Comparison of ENCODE assay signal across 1 cellular context in the genomic region with DNA sequence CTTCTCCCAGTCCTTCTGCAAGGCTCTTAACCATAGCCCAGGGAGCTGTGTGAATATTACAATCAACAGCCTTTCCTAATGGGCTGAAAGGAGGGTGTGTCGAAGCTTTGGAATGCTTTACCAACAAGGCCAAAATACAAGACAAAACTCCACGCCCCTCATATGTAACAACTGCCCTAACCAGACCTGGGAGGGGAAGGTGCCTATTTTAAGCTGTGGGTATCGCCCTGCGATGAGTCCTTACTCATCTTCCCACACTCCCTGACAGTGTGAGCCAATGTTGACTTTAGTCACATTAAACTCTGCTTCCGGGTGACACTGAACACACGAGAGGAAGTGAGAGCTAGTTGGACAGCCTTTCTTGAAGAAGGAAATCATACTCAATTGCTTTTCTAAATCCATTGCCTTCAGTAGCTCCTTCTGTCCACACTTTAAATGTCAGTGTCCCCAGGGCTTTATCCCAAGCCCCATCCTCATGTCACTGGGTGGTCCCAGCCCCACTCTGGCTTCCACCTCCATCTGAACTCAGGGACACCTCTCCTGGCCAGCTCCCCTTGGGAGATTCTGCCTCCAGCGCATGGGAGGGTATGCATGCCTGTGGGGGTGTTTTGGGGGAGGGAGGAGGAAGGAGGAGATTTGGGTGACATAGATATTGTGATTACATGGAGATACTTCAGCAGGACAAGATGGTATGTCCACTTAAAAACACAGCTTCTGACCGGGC.
A peak's percentile ranks its signal among the peaks of the same experiment; 100 is the strongest.
TF ChIP-seq lines count a peak whose summit lies in the region.

No MANE protein-coding gene starts in this region.

TF ChIP-seq in HepG2, 621 proteins besides CTCF, POLR2A, EP300 and RAD21 (continued from another document and continues in another):
- TF ChIP-seq KIAA2018 (CRISPR knock-in tag; IDR thresholded peaks at IDR 0.05; ENCODE audit: borderline replicate concordance), result no peak
- TF ChIP-seq CCAR2 (optimal IDR thresholded peaks at IDR 0.05; ENCODE audit: low read depth, low read length), result no peak
- 0 out of 2 replicates have a peak, but pooled peaks have one; percentile 39 for TF ChIP-seq THAP11 (CRISPR knock-in tag; IDR thresholded peaks at IDR 0.05)
- no peak for TF ChIP-seq TEAD2 (CRISPR knock-in tag; IDR thresholded peaks at IDR 0.05)
- no peak for TF ChIP-seq ZFP90 (CRISPR knock-in tag; IDR thresholded peaks at IDR 0.05; ENCODE audit: borderline replicate concordance)
- no peak for TF ChIP-seq MIER2 (CRISPR knock-in tag; IDR thresholded peaks at IDR 0.05)
- no peak for TF ChIP-seq RBM39 (IDR thresholded peaks at IDR 0.05; ENCODE audit: low read depth, low read length, poor library complexity, severe bottlenecking)
- no peak for TF ChIP-seq MXI1 (IDR thresholded peaks at IDR 0.05; ENCODE audit: borderline replicate concordance, low read depth, low read length)
- TF ChIP-seq ZNF678 (CRISPR knock-in tag; IDR thresholded peaks at IDR 0.05), result no peak
- TF ChIP-seq NBN (conservative IDR thresholded peaks at IDR 0.05), result no peak
- no peak for TF ChIP-seq ZNF7 (CRISPR knock-in tag; IDR thresholded peaks at IDR 0.05)
- TF ChIP-seq MTA3 (CRISPR knock-in tag; IDR thresholded peaks at IDR 0.05), result no peak
- no peak for TF ChIP-seq ZNF468 (CRISPR knock-in tag; IDR thresholded peaks at IDR 0.05)
- no peak for TF ChIP-seq ZNF772 (CRISPR knock-in tag; IDR thresholded peaks at IDR 0.05)
- TF ChIP-seq ZMYM3 (CRISPR knock-in tag; IDR thresholded peaks at IDR 0.05), result no peak
- TF ChIP-seq GLI4 (CRISPR knock-in tag; IDR thresholded peaks at IDR 0.05; ENCODE audit: borderline replicate concordance), result no peak
- TF ChIP-seq ZNF563 (CRISPR knock-in tag; IDR thresholded peaks at IDR 0.05), result no peak
- TF ChIP-seq, protein P1, sequence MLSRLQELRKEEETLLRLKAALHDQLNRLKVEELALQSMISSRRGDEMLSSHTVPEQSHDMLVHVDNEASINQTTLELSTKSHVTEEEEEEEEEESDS (CRISPR knock-in tag; IDR thresholded peaks at IDR 0.05; ENCODE audit: borderline replicate concordance), result no peak
- TF ChIP-seq SMARCC2 (IDR thresholded peaks at IDR 0.05), result no peak
- TF ChIP-seq ZFX (CRISPR knock-in tag; IDR thresholded peaks at IDR 0.05; ENCODE audit: low read depth), result no peak
- no peak for TF ChIP-seq ZFP37 (CRISPR knock-in tag; IDR thresholded peaks at IDR 0.05; ENCODE audit: borderline replicate concordance)
- TF ChIP-seq, protein P2, sequence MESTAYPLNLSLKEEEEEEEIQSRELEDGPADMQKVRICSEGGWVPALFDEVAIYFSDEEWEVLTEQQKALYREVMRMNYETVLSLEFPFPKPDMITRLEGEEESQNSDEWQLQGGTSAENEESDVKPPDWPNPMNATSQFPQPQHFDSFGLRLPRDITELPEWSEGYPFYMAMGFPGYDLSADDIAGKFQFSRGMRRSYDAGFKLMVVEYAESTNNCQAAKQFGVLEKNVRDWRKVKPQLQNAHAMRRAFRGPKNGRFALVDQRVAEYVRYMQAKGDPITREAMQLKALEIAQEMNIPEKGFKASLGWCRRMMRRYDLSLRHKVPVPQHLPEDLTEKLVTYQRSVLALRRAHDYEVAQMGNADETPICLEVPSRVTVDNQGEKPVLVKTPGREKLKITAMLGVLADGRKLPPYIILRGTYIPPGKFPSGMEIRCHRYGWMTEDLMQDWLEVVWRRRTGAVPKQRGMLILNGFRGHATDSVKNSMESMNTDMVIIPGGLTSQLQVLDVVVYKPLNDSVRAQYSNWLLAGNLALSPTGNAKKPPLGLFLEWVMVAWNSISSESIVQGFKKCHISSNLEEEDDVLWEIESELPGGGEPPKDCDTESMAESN (CRISPR knock-in tag; conservative IDR thresholded peaks at IDR 0.05), result no peak
- TF ChIP-seq ZNF577 (CRISPR knock-in tag; IDR thresholded peaks at IDR 0.05; ENCODE audit: borderline replicate concordance, low read depth), result no peak
- TF ChIP-seq SAP130 (CRISPR knock-in tag; IDR thresholded peaks at IDR 0.05; ENCODE audit: low read depth), result peak; percentile 58; the same call in 1 of the 2 replicates
- TF ChIP-seq, protein P3, sequence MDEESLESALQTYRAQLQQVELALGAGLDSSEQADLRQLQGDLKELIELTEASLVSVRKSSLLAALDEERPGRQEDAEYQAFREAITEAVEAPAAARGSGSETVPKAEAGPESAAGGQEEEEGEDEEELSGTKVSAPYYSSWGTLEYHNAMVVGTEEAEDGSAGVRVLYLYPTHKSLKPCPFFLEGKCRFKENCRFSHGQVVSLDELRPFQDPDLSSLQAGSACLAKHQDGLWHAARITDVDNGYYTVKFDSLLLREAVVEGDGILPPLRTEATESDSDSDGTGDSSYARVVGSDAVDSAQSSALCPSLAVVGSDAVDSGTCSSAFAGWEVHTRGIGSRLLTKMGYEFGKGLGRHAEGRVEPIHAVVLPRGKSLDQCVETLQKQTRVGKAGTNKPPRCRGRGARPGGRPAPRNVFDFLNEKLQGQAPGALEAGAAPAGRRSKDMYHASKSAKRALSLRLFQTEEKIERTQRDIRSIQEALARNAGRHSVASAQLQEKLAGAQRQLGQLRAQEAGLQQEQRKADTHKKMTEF (CRISPR knock-in tag; IDR thresholded peaks at IDR 0.05), result no peak
- TF ChIP-seq, protein P4, sequence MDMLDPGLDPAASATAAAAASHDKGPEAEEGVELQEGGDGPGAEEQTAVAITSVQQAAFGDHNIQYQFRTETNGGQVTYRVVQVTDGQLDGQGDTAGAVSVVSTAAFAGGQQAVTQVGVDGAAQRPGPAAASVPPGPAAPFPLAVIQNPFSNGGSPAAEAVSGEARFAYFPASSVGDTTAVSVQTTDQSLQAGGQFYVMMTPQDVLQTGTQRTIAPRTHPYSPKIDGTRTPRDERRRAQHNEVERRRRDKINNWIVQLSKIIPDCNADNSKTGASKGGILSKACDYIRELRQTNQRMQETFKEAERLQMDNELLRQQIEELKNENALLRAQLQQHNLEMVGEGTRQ (IDR thresholded peaks at IDR 0.05; ENCODE audit: low read depth, low read length), result no peak
- TF ChIP-seq, protein P4 (CRISPR knock-in tag; IDR thresholded peaks at IDR 0.05; ENCODE audit: borderline replicate concordance), result no peak
- no peak for TF ChIP-seq ZNF83 (CRISPR knock-in tag; IDR thresholded peaks at IDR 0.05; ENCODE audit: borderline replicate concordance)
- TF ChIP-seq EEA1 (CRISPR knock-in tag; IDR thresholded peaks at IDR 0.05; ENCODE audit: borderline replicate concordance), result no peak
- no peak for TF ChIP-seq NRL (CRISPR knock-in tag; IDR thresholded peaks at IDR 0.05; ENCODE audit: borderline replicate concordance)
- no peak for TF ChIP-seq ZNF317 (CRISPR knock-in tag; IDR thresholded peaks at IDR 0.05)
- TF ChIP-seq ZNF780A (CRISPR knock-in tag; IDR thresholded peaks at IDR 0.05), result no peak
- TF ChIP-seq ZBTB2 (CRISPR knock-in tag; IDR thresholded peaks at IDR 0.05; ENCODE audit: low read depth), result no peak
- TF ChIP-seq NFIB (CRISPR knock-in tag; IDR thresholded peaks at IDR 0.05; ENCODE audit: borderline replicate concordance), result no peak
- TF ChIP-seq ERF (CRISPR knock-in tag; IDR thresholded peaks at IDR 0.05), result no peak
- no peak for TF ChIP-seq FIP1L1 (IDR thresholded peaks at IDR 0.05; ENCODE audit: borderline replicate concordance, insufficient read depth, low read depth, low read length)
- TF ChIP-seq HOXA7 (CRISPR knock-in tag; IDR thresholded peaks at IDR 0.05), result no peak
- no peak for TF ChIP-seq ZNF747 (CRISPR knock-in tag; IDR thresholded peaks at IDR 0.05; ENCODE audit: borderline replicate concordance)
- TF ChIP-seq ZSCAN21 (CRISPR knock-in tag; IDR thresholded peaks at IDR 0.05; ENCODE audit: borderline replicate concordance), result no peak
